13 cellular contexts compared by ENCODE assay signal in genomic region chr3:72343078-72343477, GRCh38.
DNase-seq lines count a peak whose midpoint lies in the region; ATAC-seq and TF ChIP-seq lines count a peak whose summit lies in the region.
"Had no signal": no experiment of that assay in that cellular context is flagged by ENCODE, and none has a peak within 500 bp of the region (broad histone marks: within the 10 kb centered on the region; RNA-seq: fewer than 3 reads in every experiment).

No MANE protein-coding gene starts in this region.

- DNase-seq in kidney tubule cell (ENCODE audit: low spot score) (peak; percentile 10), retina (no peak), glutamatergic neuron (no peak), substantia nigra (lab: John Stamatoyannopoulos, UW) (no peak)
- DNase-seq: C1 segment of cervical spinal cord, left lung, NCI-H1694, uterus had no signal

- no peaks in the 10 kb centered on the region for H3K27me3 ChIP-seq in BLaER1
- H3K27me3 ChIP-seq in Loucy (ENCODE audit: insufficient read depth, low read length, poor library complexity, severe bottlenecking) = no peaks in the 10 kb centered on the region
- H3K27me3 ChIP-seq: left lung, uterus had no signal

- H3K4me3 Mint-ChIP-seq in activated naive CD4-positive, alpha-beta T cell treated with anti-CD3 and anti-CD28 coated beads, Interleukin-2, amount 50 U/mL, for 24 hours = peak overlapping the region; percentile 40
- no peak overlapping the region for H3K4me3 Mint-ChIP-seq in glutamatergic neuron (ENCODE audit: unreplicated experiment)

- H4K20me1 ChIP-seq in BLaER1 (no peaks in the 10 kb centered on the region), Loucy (ENCODE audit: insufficient read depth, low read length, poor library complexity, severe bottlenecking) (no peaks in the 10 kb centered on the region)

- 0 out of 2 replicates have a peak overlapping the region, but pooled peaks have one; percentile 82 for H3K4me2 ChIP-seq in BLaER1
- peak overlapping the region; percentile 15 for H3K4me2 ChIP-seq in Loucy (ENCODE audit: low read depth, low read length, poor library complexity, severe bottlenecking)

- no peak overlapping the region for H3K4me3 ChIP-seq in BLaER1
- no peak overlapping the region for H3K4me3 ChIP-seq in Loucy (ENCODE audit: low read length, poor library complexity, severe bottlenecking)
- H3K4me3 ChIP-seq: left lung, uterus had no signal

- ATAC-seq in HG03280 (IDR thresholded peaks at IDR 0.05; ENCODE audit: unreplicated experiment) = no peak
- ATAC-seq: left lung had no signal

- H3K27ac Mint-ChIP-seq in activated naive CD4-positive, alpha-beta T cell treated with anti-CD3 and anti-CD28 coated beads, Interleukin-2, amount 50 U/mL, for 24 hours = peak overlapping the region; percentile 42
- no peak overlapping the region for H3K27ac Mint-ChIP-seq in glutamatergic neuron (ENCODE audit: unreplicated experiment)

- peaks cover 27% of the 10 kb centered on the region for H3F3A ChIP-seq in Loucy (ENCODE audit: low read depth)

- H3K9me3 ChIP-seq in BLaER1 (no peaks in the 10 kb centered on the region), Loucy (ENCODE audit: insufficient read depth, low read depth, low read length) (no peaks in the 10 kb centered on the region)
- H3K9me3 ChIP-seq: left lung, uterus had no signal

- H3K36me3 ChIP-seq in BLaER1 = no peaks in the 10 kb centered on the region
- no peaks in the 10 kb centered on the region for H3K36me3 ChIP-seq in Loucy (ENCODE audit: insufficient read depth, low read length)
- H3K36me3 ChIP-seq: left lung, uterus had no signal

- peaks cover 79% of the 10 kb centered on the region for H3K4me1 ChIP-seq in BLaER1
- peaks cover 60% of the 10 kb centered on the region for H3K4me1 ChIP-seq in Loucy (ENCODE audit: insufficient read depth, low read length, poor library complexity, severe bottlenecking)
- H3K4me1 ChIP-seq: parathyroid adenoma had no signal

- TF ChIP-seq CTCF in Loucy (conservative IDR thresholded peaks at IDR 0.05; ENCODE audit: low read length) = no peak
- TF ChIP-seq CTCF in glutamatergic neuron (IDR thresholded peaks at IDR 0.05; ENCODE audit: partially characterized antibody, unreplicated experiment) = no peak

- no peaks in the 10 kb centered on the region for H3K36me3 Mint-ChIP-seq in activated naive CD4-positive, alpha-beta T cell treated with anti-CD3 and anti-CD28 coated beads, Interleukin-2, amount 50 U/mL, for 24 hours
- no peaks in the 10 kb centered on the region for H3K36me3 Mint-ChIP-seq in glutamatergic neuron (ENCODE audit: unreplicated experiment)

- H3K9ac ChIP-seq in BLaER1 (no peak overlapping the region), Loucy (ENCODE audit: low read depth, low read length, poor library complexity, severe bottlenecking) (peak overlapping the region; percentile 39)
- H3K9ac ChIP-seq: parathyroid adenoma had no signal

- no peak overlapping the region for H3K27ac ChIP-seq in BLaER1
- H3K27ac ChIP-seq in substantia nigra (ENCODE audit: low read depth, low read length, poor library complexity, severe bottlenecking) = no peak overlapping the region
- H3K27ac ChIP-seq: left lung, parathyroid adenoma, uterus had no signal

- no peaks in the 10 kb centered on the region for H3K9me2 ChIP-seq in Loucy (replicated peaks; ENCODE audit: low read depth, low read length)

- H3K9me3 Mint-ChIP-seq in activated naive CD4-positive, alpha-beta T cell treated with anti-CD3 and anti-CD28 coated beads, Interleukin-2, amount 50 U/mL, for 24 hours = no peaks in the 10 kb centered on the region
- no peaks in the 10 kb centered on the region for H3K9me3 Mint-ChIP-seq in glutamatergic neuron (ENCODE audit: unreplicated experiment)

- no peak overlapping the region for H2AFZ ChIP-seq in Loucy (ENCODE audit: low read length)
- H2AFZ ChIP-seq: parathyroid adenoma had no signal

- H3K27me3 Mint-ChIP-seq in activated naive CD4-positive, alpha-beta T cell treated with anti-CD3 and anti-CD28 coated beads, Interleukin-2, amount 50 U/mL, for 24 hours = no peaks in the 10 kb centered on the region
- H3K27me3 Mint-ChIP-seq in glutamatergic neuron (ENCODE audit: unreplicated experiment) = peaks cover 9% of the 10 kb centered on the region

- peaks cover 66% of the 10 kb centered on the region for H3K4me1 Mint-ChIP-seq in activated naive CD4-positive, alpha-beta T cell treated with anti-CD3 and anti-CD28 coated beads, Interleukin-2, amount 50 U/mL, for 24 hours
- peaks cover 5% of the 10 kb centered on the region for H3K4me1 Mint-ChIP-seq in glutamatergic neuron (ENCODE audit: low read depth, unreplicated experiment)

- no peaks in the 10 kb centered on the region for H3K79me2 ChIP-seq in Loucy (ENCODE audit: insufficient read depth, low read length)
- H3K79me2 ChIP-seq: parathyroid adenoma had no signal
